In the genomic region with DNA sequence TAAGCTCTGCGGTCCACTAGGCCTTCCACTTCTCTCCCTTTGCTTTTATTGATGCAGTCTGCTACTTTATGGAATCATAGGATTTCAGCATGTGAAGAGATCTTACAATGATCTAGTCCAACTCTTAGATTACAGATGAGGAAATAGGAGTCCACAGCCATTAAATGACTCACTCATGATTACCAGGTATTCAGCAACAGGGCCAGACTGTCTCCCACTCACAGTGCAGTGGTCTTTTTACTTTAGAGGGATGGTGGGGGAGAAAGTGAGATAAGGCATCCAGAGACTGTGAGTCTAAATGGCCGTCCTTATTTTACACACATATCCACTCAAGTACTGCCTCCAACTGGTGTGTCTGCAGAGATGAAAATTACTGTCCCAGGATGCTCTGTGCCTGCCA, we compare ENCODE assay signal across 13 cellular contexts.
"Had no signal": no experiment of that assay in that cellular context is flagged by ENCODE, and none has a peak within 500 bp of the region (broad histone marks: within the 10 kb centered on the region; RNA-seq: fewer than 3 reads in every experiment).

No MANE protein-coding gene starts in this region.

- H3K36me3 ChIP-seq: esophagus squamous epithelium, neural progenitor cell, sigmoid colon, spleen, thoracic aorta had no signal

- DNase-seq: activated naive CD4-positive, alpha-beta T cell treated with Interleukin-2 at 50 U/mL for 16 hours; esophagus squamous epithelium; foreskin keratinocyte; glutamatergic neuron; midbrain; psoas muscle; sigmoid colon; spleen; T-helper 9 cell had no signal

- H3K4me3 ChIP-seq: coronary artery, esophagus squamous epithelium, neural progenitor cell, psoas muscle, sigmoid colon, spleen, thoracic aorta had no signal

- ATAC-seq: activated CD4-positive, CD25-positive, alpha-beta regulatory T cell treated with anti-CD3 and anti-CD28 coated beads, Interleukin-2, amount 50 U/mL, for 24 hours; foreskin keratinocyte; psoas muscle had no signal

- H3K27ac ChIP-seq: coronary artery, esophagus squamous epithelium, foreskin keratinocyte, neural progenitor cell, psoas muscle, sigmoid colon, spleen, thoracic aorta had no signal

- H3K4me1 ChIP-seq: foreskin keratinocyte, psoas muscle, sigmoid colon had no signal

- H3K27me3 ChIP-seq: esophagus squamous epithelium, foreskin keratinocyte, neural progenitor cell, sigmoid colon, spleen had no signal

- H3K9me3 ChIP-seq: esophagus squamous epithelium, psoas muscle, sigmoid colon, spleen, thoracic aorta had no signal
